ENCODE assay signal across 26 cellular contexts in genomic region chr11:87263439-87263838, GRCh38.
"Had no signal": no experiment of that assay in that cellular context is flagged by ENCODE, and none has a peak within 500 bp of the region (broad histone marks: within the 10 kb centered on the region; RNA-seq: fewer than 3 reads in every experiment).

No MANE protein-coding gene starts in this region.

- DNase-seq: activated B cell treated with CpG ODN at 0.5 μM for 24 hours; activated CD4-positive, alpha-beta T cell treated with anti-CD3 and anti-CD28 coated beads for 36 hours; activated CD4-positive, alpha-beta T cell treated with anti-CD3 and anti-CD28 coated beads, Interleukin-2, amount 50 U/mL, for 4 hours; activated CD8-positive, alpha-beta memory T cell treated with anti-CD3 and anti-CD28 coated beads, Interleukin-2, amount 50 U/mL, for 48 hours; activated effector memory CD4-positive, alpha-beta T cell treated with Interleukin-2 at 50 U/mL for 16 hours; activated naive CD4-positive, alpha-beta T cell treated with anti-CD3 and anti-CD28 coated beads, Interleukin-2, amount 10 ng/mL, durations not matched to agents 7 days and 5 days; activated T-cell treated with anti-CD3 and anti-CD28 coated beads, Interleukin-2, amount 50 U/mL, for 4 hours; body of pancreas; cortex of kidney; immature natural killer cell; left ventricle myocardium superior; mammary epithelial cell; midbrain; natural killer cell; ovary; psoas muscle; stimulated activated CD4-positive, alpha-beta T cell treated with anti-CD3 and anti-CD28 coated beads, Interleukin-2, amount 100 ng/mL, for 24 hours; stomach; T-cell; transverse colon had no signal

- H3K9me3 Mint-ChIP-seq: activated B cell treated with CpG ODN at 0.5 μM for 24 hours; activated naive CD4-positive, alpha-beta T cell treated with anti-CD3 and anti-CD28 coated beads, Interleukin-2, amount 10 ng/mL, durations not matched to agents 7 days and 5 days; activated T-cell treated with anti-CD3 and anti-CD28 coated beads, Interleukin-2, amount 50 U/mL, for 4 hours; immature natural killer cell; natural killer cell; stimulated activated effector memory CD8-positive, alpha-beta T cell treated with anti-CD3 and anti-CD28 coated beads, Interleukin-12 subunit alpha, Interleukin-12 subunit beta, amount 100 ng/mL, for 72 hours; T-cell had no signal

- H3K27me3 ChIP-seq: cardiac muscle cell, neutrophil, ovary, right atrium auricular region, stomach, transverse colon had no signal

- H3K27ac ChIP-seq: body of pancreas, cardiac muscle cell, neutrophil, ovary, psoas muscle, right atrium auricular region, stomach, transverse colon had no signal

- H3K4me1 ChIP-seq: body of pancreas, psoas muscle had no signal

- H3K4me1 Mint-ChIP-seq: activated B cell treated with CpG ODN at 0.5 μM for 24 hours; activated CD4-positive, alpha-beta T cell treated with anti-CD3 and anti-CD28 coated beads for 36 hours; activated naive CD4-positive, alpha-beta T cell treated with anti-CD3 and anti-CD28 coated beads, Interleukin-2, amount 10 ng/mL, durations not matched to agents 7 days and 5 days; stimulated activated effector memory CD8-positive, alpha-beta T cell treated with anti-CD3 and anti-CD28 coated beads, Interleukin-12 subunit alpha, Interleukin-12 subunit beta, amount 100 ng/mL, for 72 hours; T-cell had no signal

- H3K4me3 Mint-ChIP-seq: activated B cell treated with CpG ODN at 0.5 μM for 24 hours; activated CD4-positive, alpha-beta T cell treated with anti-CD3 and anti-CD28 coated beads for 36 hours; activated naive CD4-positive, alpha-beta T cell treated with anti-CD3 and anti-CD28 coated beads, Interleukin-2, amount 10 ng/mL, durations not matched to agents 7 days and 5 days; activated T-cell treated with anti-CD3 and anti-CD28 coated beads, Interleukin-2, amount 50 U/mL, for 4 hours; immature natural killer cell; natural killer cell; stimulated activated effector memory CD8-positive, alpha-beta T cell treated with anti-CD3 and anti-CD28 coated beads, Interleukin-12 subunit alpha, Interleukin-12 subunit beta, amount 100 ng/mL, for 72 hours; T-cell had no signal

- H3K36me3 ChIP-seq: cardiac muscle cell, neutrophil, ovary, right atrium auricular region, stomach, transverse colon had no signal

- H3K27me3 Mint-ChIP-seq: activated B cell treated with CpG ODN at 0.5 μM for 24 hours; activated CD4-positive, alpha-beta T cell treated with anti-CD3 and anti-CD28 coated beads for 36 hours; activated naive CD4-positive, alpha-beta T cell treated with anti-CD3 and anti-CD28 coated beads, Interleukin-2, amount 10 ng/mL, durations not matched to agents 7 days and 5 days; T-cell had no signal

- H3K9me3 ChIP-seq: body of pancreas, neutrophil, ovary, psoas muscle, right atrium auricular region, stomach, transverse colon had no signal

- ATAC-seq: activated CD4-positive, alpha-beta T cell treated with anti-CD3 and anti-CD28 coated beads for 36 hours; activated T-cell treated with anti-CD3 and anti-CD28 coated beads, Interleukin-2, amount 50 U/mL, for 4 hours; body of pancreas; left ventricle myocardium superior; natural killer cell; psoas muscle; stimulated activated effector memory CD8-positive, alpha-beta T cell treated with anti-CD3 and anti-CD28 coated beads, Interleukin-12 subunit alpha, Interleukin-12 subunit beta, amount 100 ng/mL, for 72 hours; T-cell had no signal

- H3K36me3 Mint-ChIP-seq: activated naive CD4-positive, alpha-beta T cell treated with anti-CD3 and anti-CD28 coated beads, Interleukin-2, amount 10 ng/mL, durations not matched to agents 7 days and 5 days; immature natural killer cell; natural killer cell had no signal

- H3K27ac Mint-ChIP-seq: activated B cell treated with CpG ODN at 0.5 μM for 24 hours; activated CD4-positive, alpha-beta T cell treated with anti-CD3 and anti-CD28 coated beads for 36 hours; activated naive CD4-positive, alpha-beta T cell treated with anti-CD3 and anti-CD28 coated beads, Interleukin-2, amount 10 ng/mL, durations not matched to agents 7 days and 5 days; immature natural killer cell; natural killer cell; stimulated activated effector memory CD8-positive, alpha-beta T cell treated with anti-CD3 and anti-CD28 coated beads, Interleukin-12 subunit alpha, Interleukin-12 subunit beta, amount 100 ng/mL, for 72 hours; T-cell had no signal

- H3K4me3 ChIP-seq: body of pancreas, cardiac muscle cell, ovary, psoas muscle, right atrium auricular region, skin epidermis, stomach, transverse colon had no signal

- FAIRE-seq: urothelium cell line had no signal
